ENCODE assay signal across 8 cellular contexts in the genomic region with DNA sequence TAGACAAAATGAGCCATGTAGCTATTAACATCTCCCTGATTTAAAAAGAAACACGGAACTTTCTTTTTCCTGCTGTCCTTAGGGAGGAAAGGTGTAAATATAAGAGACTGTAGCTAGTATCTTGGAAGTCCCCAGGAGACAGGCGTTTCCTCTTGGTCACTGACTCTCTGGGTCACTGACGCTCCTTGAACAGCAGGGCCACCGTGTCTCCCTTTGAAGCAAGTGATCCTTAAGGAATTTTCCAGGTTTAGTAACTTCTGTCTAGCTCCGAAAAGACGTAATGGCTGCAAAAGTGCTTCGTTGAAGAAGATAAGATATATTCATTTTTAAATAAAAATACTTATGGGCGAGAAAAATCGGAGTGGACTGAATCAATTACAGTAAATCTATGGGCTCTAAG. TPM values are rescaled to one million over a fixed set of nuclear protein-coding genes. Genes with fewer than 3 reads are reported as not detected.
A peak's percentile ranks its signal among the peaks of the same experiment; 100 is the strongest.
DNase-seq lines count a peak whose midpoint lies in the region; TF ChIP-seq lines count a peak whose summit lies in the region.

No MANE protein-coding gene starts in this region.

- H3K9me3 ChIP-seq in CD4-positive, alpha-beta memory T cell (ENCODE audit: control insufficient read depth in 1 of 2, low read length in 2 of 2): no peaks in the 10 kb centered on the region
- no peaks in the 10 kb centered on the region for H3K9me3 ChIP-seq in MM.1S (replicated peaks; ENCODE audit: insufficient read depth, low read length)

- POLR2A ChIA-PET in CD4-positive, alpha-beta memory T cell (lab: Charles Lee; ENCODE audit: partially characterized antibody): interaction anchor here (0.5 to 3.1 kb wide), 23 partner anchors 9 to 1276 kb away, joined by 3 to 21 read pairs (median 4); partner anchors contain the start of genes GLIPR2, GNE and SPAG8

- H3K9ac ChIP-seq in MM.1S (ENCODE audit: low read length): peak overlapping the region; percentile 89

- H4K20me1 ChIP-seq in MM.1S (ENCODE audit: insufficient read depth, low read length): peaks cover 31% of the 10 kb centered on the region

- no peaks in the 10 kb centered on the region for H3F3A ChIP-seq in MM.1S (ENCODE audit: insufficient read depth, low read length)

- H3K27ac ChIP-seq in CD4-positive, alpha-beta memory T cell (ENCODE audit: low read depth, low read length): peak overlapping the region; percentile 91
- peak overlapping the region; percentile 64; the same call in 1 of the 2 replicates for H3K27ac ChIP-seq in MM.1S (ENCODE audit: low read length)
- peak overlapping the region; percentile 67 to 98 (median 93) for H3K27ac ChIP-seq in dorsolateral prefrontal cortex

- peaks cover 32 to 51% (median 39%) of the 10 kb centered on the region in 4 donors for H3K4me1 Mint-ChIP-seq in CD4-positive, alpha-beta memory T cell
- H3K4me1 Mint-ChIP-seq in nephron progenitor cell: peaks cover 56% of the 10 kb centered on the region

- peaks cover 0 to 2% (median 0%) of the 10 kb centered on the region in 8 donors for H3K9me3 Mint-ChIP-seq in CD4-positive, alpha-beta memory T cell
- H3K9me3 Mint-ChIP-seq in nephron progenitor cell: no peaks in the 10 kb centered on the region

- H3K27ac Mint-ChIP-seq in CD4-positive, alpha-beta memory T cell: peak overlapping the region; percentile 32 to 96 (median 95)
- H3K27ac Mint-ChIP-seq in nephron progenitor cell: peak overlapping the region; percentile 87

- H3K4me3 ChIP-seq in CD4-positive, alpha-beta memory T cell (ENCODE audit: low read length in 2 of 2): peak overlapping the region in 1 of 2 donors; percentile 87
- H3K4me3 ChIP-seq in MM.1S (ENCODE audit: low read length) (peak overlapping the region; percentile 95), dorsolateral prefrontal cortex (peak overlapping the region; percentile 68 to 100 (median 93))

- peak overlapping the region; percentile 95; the same call in 1 of the 2 replicates for H2AFZ ChIP-seq in MM.1S (ENCODE audit: low read length)

- peaks cover 2 to 20% of the 10 kb centered on the region in 2 donors for H3K36me3 Mint-ChIP-seq in CD4-positive, alpha-beta memory T cell
- H3K36me3 Mint-ChIP-seq in nephron progenitor cell (ENCODE audit: low read depth): peaks cover 14% of the 10 kb centered on the region

- intact Hi-C loops in CD4-positive, alpha-beta memory T cell (cut with micrococcal nuclease): loop anchor here (1.0 kb wide), 5 partner anchors 39 to 210 kb away; partner anchors contain the start of genes GNE and RNF38
- intact Hi-C loops in dorsolateral prefrontal cortex (cut with DNase I): loop anchor here (2.0 to 10.0 kb wide), 3 partner anchors 69 to 155 kb away; partner anchors contain the start of genes GNE (in 2 of the 2) and RECK (in 1 of the 2)

- H3K36me3 ChIP-seq in CD4-positive, alpha-beta memory T cell (ENCODE audit: insufficient read depth, low read length): peaks cover 4% of the 10 kb centered on the region
- no peaks in the 10 kb centered on the region for H3K36me3 ChIP-seq in MM.1S (replicated peaks; ENCODE audit: insufficient read depth, low read length)

- H3K9me2 ChIP-seq in MM.1S (replicated peaks; ENCODE audit: insufficient read depth, low read length): no peaks in the 10 kb centered on the region

- H3K4me3 Mint-ChIP-seq in CD4-positive, alpha-beta memory T cell: peak overlapping the region in 7 of 8 donors; percentile 38 to 98 (median 94)
- peak overlapping the region; percentile 92 for H3K4me3 Mint-ChIP-seq in nephron progenitor cell

- peak overlapping the region; percentile 90 for H3K4me2 ChIP-seq in MM.1S (ENCODE audit: low read depth, low read length)

- no peaks in the 10 kb centered on the region for H3K27me3 ChIP-seq in CD4-positive, alpha-beta memory T cell (ENCODE audit: insufficient read depth, low read length)
- no peaks in the 10 kb centered on the region for H3K27me3 ChIP-seq in MM.1S (replicated peaks; ENCODE audit: insufficient read depth, low read length)
- no peaks in the 10 kb centered on the region for H3K27me3 ChIP-seq in dorsolateral prefrontal cortex

- H3K4me1 ChIP-seq in CD4-positive, alpha-beta memory T cell (ENCODE audit: insufficient read depth, low read length): peaks cover 39% of the 10 kb centered on the region
- peaks cover 31% of the 10 kb centered on the region for H3K4me1 ChIP-seq in MM.1S (ENCODE audit: low read length)

- no peak for TF ChIP-seq CTCF in MM.1S (IDR thresholded peaks at IDR 0.05; ENCODE audit: low read length)
- no peak for TF ChIP-seq CTCF in dorsolateral prefrontal cortex (IDR thresholded peaks at IDR 0.05 in 54 of 56, conservative IDR thresholded peaks at IDR 0.05 in 2 of 56; ENCODE audit: low read depth in 1 of 56, partially characterized antibody in 56 of 56)
- no peak for TF ChIP-seq CTCF in nephron progenitor cell (IDR thresholded peaks at IDR 0.05)

- DNase-seq in CD4-positive, alpha-beta memory T cell: no peak
- DNase-seq in MM.1S (peak; percentile 10), dorsolateral prefrontal cortex (no peak), nephron progenitor cell (no peak), ureter (ENCODE audit: low spot score) (no peak), HK-2 (ENCODE audit: unreplicated experiment) (no peak), NCI-H446 treated with DMSO at 0.1 percent for 48 hours (lab: John Stamatoyannopoulos, UW) (no peak), NCI-H774 (lab: John Stamatoyannopoulos, UW) (no peak)

- peaks cover 0 to 1% of the 10 kb centered on the region in 2 donors for H3K27me3 Mint-ChIP-seq in CD4-positive, alpha-beta memory T cell
- peaks cover 8% of the 10 kb centered on the region for H3K27me3 Mint-ChIP-seq in nephron progenitor cell (ENCODE audit: low read depth, poor library complexity)

- H3K79me2 ChIP-seq in MM.1S (ENCODE audit: low read length): peaks cover 43% of the 10 kb centered on the region

- CTCF ChIA-PET in CD4-positive, alpha-beta memory T cell (lab: Charles Lee; ENCODE audit: partially characterized antibody): interaction anchor here (0.8 to 4.5 kb wide), 34 partner anchors 8 to 539 kb away, joined by 3 to 70 read pairs (median 5); partner anchors contain the start of genes CCIN, GLIPR2 and GNE

RNA-seq across cellular contexts. Expression of gene CLTA, which starts 0.7 kb away (rescaled TPM):
- total RNA-seq in CD4-positive, alpha-beta memory T cell: 10 to 100 TPM; 69.9 to 72.3 TPM
- 100 to 1,000 TPM in 1 of 2 donors, 10 to 100 TPM in 1; 46.0 to 106 TPM for polyA plus RNA-seq in CD4-positive, alpha-beta memory T cell
- total RNA-seq in dorsolateral prefrontal cortex: 100 to 1,000 TPM in 119 of 120 experiments, 10 to 100 TPM in 1; 76.4 to 215 (median 173) TPM
- 170 TPM for total RNA-seq in ureter

RNA-seq across cellular contexts. Expression of gene CCIN, which starts 20.8 kb away (rescaled TPM):
- total RNA-seq in CD4-positive, alpha-beta memory T cell: not detected
- not detected for polyA plus RNA-seq in CD4-positive, alpha-beta memory T cell
- total RNA-seq in dorsolateral prefrontal cortex: 1 to 10 TPM in 12 of 120 experiments, under 1 TPM in 83, not detected in 25; 0.19 to 3.6 (median 0.52) TPM
- not detected for total RNA-seq in ureter

RNA-seq across cellular contexts. Expression of gene GLIPR2, which starts 53.4 kb away (rescaled TPM):
- 10 to 100 TPM; 17.0 to 18.9 TPM for total RNA-seq in CD4-positive, alpha-beta memory T cell
- polyA plus RNA-seq in CD4-positive, alpha-beta memory T cell: 100 to 1,000 TPM; 140 to 213 TPM
- total RNA-seq in dorsolateral prefrontal cortex (10 to 100 TPM in 75 of 120 experiments, 1 to 10 TPM in 45; 4.1 to 41.0 (median 11.6) TPM), ureter (16.3 TPM)
